In genomic region chr1:98672184-98672583, GRCh38 we compare ENCODE assay signal across 1 cellular context.
TF ChIP-seq lines count a peak whose summit lies in the region.

No MANE protein-coding gene starts in this region.

TF ChIP-seq in GM23338, 12 proteins besides CTCF, POLR2A, EP300 and RAD21 (continued from another document):
- TF ChIP-seq REST (IDR thresholded peaks at IDR 0.05; ENCODE audit: unreplicated experiment) (no peak), ETS1 (IDR thresholded peaks at IDR 0.05) (no peak), ZNF331 (CRISPR knock-in tag; IDR thresholded peaks at IDR 0.05; ENCODE audit: low read depth) (no peak), NANOG (IDR thresholded peaks at IDR 0.05; ENCODE audit: borderline replicate concordance) (no peak), EZH2phosphoT487 (IDR thresholded peaks at IDR 0.05; ENCODE audit: unreplicated experiment) (no peak), ZNF114 (CRISPR knock-in tag; IDR thresholded peaks at IDR 0.05) (no peak), POLR2AphosphoS5 (IDR thresholded peaks at IDR 0.05; ENCODE audit: low read depth) (no peak), STAT1 (IDR thresholded peaks at IDR 0.05; ENCODE audit: unreplicated experiment) (no peak), ZNF462 (CRISPR knock-in tag; IDR thresholded peaks at IDR 0.05) (no peak), JUNB (IDR thresholded peaks at IDR 0.05; ENCODE audit: unreplicated experiment) (no peak), EZH2 (IDR thresholded peaks at IDR 0.05; ENCODE audit: low read depth, unreplicated experiment) (no peak)
